1 cellular context compared by ENCODE assay signal in the genomic region with DNA sequence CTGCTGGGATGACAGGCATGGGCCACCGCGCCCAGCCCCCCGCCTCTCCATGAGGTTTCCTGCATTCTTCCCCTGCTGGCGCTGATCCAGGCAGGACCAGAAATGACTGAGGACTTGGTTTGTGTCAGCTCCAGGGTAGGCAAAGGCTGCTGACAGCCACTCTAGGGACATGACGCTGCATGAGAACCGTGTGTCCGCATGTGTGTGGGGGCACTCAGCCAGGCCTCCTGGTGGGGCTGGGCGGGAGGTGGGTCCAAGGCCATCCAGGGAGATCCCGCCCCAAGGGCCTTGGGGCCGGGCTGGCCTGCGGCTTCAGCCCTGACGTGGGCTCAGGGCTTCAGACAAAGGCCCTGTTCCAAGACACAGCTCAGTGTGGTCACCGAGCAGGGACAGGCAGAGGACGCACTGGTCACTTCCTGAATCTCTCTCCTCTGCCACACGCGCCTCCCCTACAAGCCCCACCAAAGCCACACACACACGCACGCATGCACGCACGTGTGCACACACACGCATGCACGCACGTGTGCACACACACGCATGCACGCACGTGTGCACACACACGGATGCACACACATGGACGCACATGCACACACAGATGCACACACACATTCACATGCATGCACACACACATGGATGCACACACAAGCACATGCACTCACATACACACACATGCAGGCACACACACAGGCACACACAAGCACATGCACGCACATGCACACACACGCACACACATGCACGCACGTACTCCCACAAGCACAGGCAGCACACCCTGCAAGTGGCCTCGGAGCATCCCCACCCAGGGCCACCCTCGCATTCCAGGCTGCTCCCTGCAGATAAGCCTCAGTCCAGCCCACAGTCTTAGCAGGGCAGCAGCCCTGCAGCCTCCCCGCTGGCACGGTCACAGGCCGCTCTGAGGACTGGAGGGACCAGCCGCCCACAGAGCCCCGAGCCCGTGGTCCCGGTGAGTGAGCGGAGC.
TF ChIP-seq lines count a peak whose summit lies in the region.

No MANE protein-coding gene starts in this region.

TF ChIP-seq in SK-N-SH, 30 proteins besides CTCF, POLR2A, EP300 and RAD21:
- no peak for TF ChIP-seq TCF12 (IDR thresholded peaks at IDR 0.05)
- no peak for TF ChIP-seq JUND (IDR thresholded peaks at IDR 0.05)
- TF ChIP-seq NFIC (IDR thresholded peaks at IDR 0.05; ENCODE audit: borderline replicate concordance) = no peak
- TF ChIP-seq, protein P1, sequence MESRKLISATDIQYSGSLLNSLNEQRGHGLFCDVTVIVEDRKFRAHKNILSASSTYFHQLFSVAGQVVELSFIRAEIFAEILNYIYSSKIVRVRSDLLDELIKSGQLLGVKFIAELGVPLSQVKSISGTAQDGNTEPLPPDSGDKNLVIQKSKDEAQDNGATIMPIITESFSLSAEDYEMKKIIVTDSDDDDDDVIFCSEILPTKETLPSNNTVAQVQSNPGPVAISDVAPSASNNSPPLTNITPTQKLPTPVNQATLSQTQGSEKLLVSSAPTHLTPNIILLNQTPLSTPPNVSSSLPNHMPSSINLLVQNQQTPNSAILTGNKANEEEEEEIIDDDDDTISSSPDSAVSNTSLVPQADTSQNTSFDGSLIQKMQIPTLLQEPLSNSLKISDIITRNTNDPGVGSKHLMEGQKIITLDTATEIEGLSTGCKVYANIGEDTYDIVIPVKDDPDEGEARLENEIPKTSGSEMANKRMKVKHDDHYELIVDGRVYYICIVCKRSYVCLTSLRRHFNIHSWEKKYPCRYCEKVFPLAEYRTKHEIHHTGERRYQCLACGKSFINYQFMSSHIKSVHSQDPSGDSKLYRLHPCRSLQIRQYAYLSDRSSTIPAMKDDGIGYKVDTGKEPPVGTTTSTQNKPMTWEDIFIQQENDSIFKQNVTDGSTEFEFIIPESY (IDR thresholded peaks at IDR 0.05; ENCODE audit: borderline replicate concordance, low read depth) = no peak
- TF ChIP-seq GABPA (IDR thresholded peaks at IDR 0.05; ENCODE audit: low read depth) = no peak
- TF ChIP-seq CHD2 (IDR thresholded peaks at IDR 0.05; ENCODE audit: low read length, partially characterized antibody) = no peak
